In the genomic region with DNA sequence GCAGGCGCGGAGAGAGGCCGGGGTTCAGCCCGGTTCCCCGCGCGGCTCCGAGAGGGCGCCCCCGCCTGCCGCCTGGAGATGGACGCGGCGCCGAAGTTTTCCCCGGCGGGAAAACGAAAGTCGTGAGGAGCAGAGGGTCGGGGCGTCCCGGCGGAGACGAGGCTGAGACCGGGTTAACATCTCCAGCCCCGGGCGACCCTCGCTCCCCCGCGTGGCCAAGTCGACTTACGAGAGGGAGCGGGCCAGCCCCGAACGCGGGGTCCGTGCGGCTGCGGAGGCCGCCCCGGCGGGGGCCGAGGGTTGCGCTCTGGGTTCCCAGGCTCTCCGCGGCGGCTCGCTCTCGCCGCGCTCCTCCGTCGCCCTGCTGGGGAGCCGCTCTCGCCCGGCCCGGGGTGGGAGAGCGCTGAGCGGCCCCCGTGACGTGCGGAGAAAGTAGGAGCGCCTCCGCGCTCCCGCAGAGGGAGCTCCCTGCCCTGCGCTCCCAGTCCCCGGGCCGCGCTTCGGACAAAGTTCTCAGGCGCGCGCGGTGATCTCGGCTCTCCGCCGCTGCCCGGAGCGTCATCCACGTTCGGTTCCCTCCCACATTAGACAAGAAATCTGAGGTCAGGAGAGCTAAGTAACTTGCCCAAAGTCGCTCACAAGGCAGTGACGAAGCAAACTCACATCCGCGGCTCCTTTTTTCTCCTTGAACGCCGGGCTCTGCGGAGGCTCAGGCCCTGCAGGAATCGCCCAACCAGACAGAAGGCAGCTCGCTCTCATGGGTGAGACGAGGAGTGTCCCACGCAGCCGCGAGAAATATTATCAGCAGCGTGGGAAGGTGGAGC, we compare ENCODE assay signal across 8 cellular contexts. TPM values are rescaled to one million over a fixed set of nuclear protein-coding genes. Genes with fewer than 3 reads are reported as not detected.
DNase-seq lines count a peak whose midpoint lies in the region; ATAC-seq, FAIRE-seq and TF ChIP-seq lines count a peak whose summit lies in the region.

No MANE protein-coding gene starts in this region.

- TF ChIP-seq CTCF in AG04449 (IDR thresholded peaks at IDR 0.05; ENCODE audit: insufficient read depth, low read length, missing control alignments) (peak; percentile 26), transverse colon (IDR thresholded peaks at IDR 0.05) (peak in 1 of 5 experiments; percentile 13)

- TF ChIP-seq EP300 in transverse colon (IDR thresholded peaks at IDR 0.05; ENCODE audit: low read depth): no peak

- H3K18ac ChIP-seq in neuronal stem cell (ENCODE audit: low read length): peak overlapping the region; percentile 87

- H2AFZ ChIP-seq in neuronal stem cell (ENCODE audit: low read length): peak overlapping the region; percentile 97

- no peak overlapping the region for H2AK5ac ChIP-seq in neuronal stem cell (ENCODE audit: low read depth, low read length)

- no peaks in the 10 kb centered on the region for H3K36me3 ChIP-seq in neuronal stem cell (replicated peaks in 1 of 2; ENCODE audit: control insufficient read depth in 2 of 2, insufficient read depth in 2 of 2, low read length in 2 of 2)
- no peaks in the 10 kb centered on the region for H3K36me3 ChIP-seq in transverse colon

- peak; percentile 50 for DNase-seq in AG04449 (ENCODE audit: low read depth, low spot score)
- DNase-seq in RCC 7860 (ENCODE audit: low spot score): peak; percentile 11
- DNase-seq in activated naive CD4-positive, alpha-beta T cell treated with anti-CD3 and anti-CD28 coated beads, Interleukin-2, amount 10 ng/mL, durations not matched to agents 7 days and 5 days: peak; percentile 71
- peak; percentile 12 for DNase-seq in globus pallidus (ENCODE audit: low spot score)
- DNase-seq in neuronal stem cell (ENCODE audit: low spot score): peak; percentile 61
- peak; percentile 63 for DNase-seq in transverse colon

- peak; percentile 25 for ATAC-seq in GM19372 (IDR thresholded peaks at IDR 0.05; ENCODE audit: low read depth, unreplicated experiment)
- ATAC-seq in HG02763 (IDR thresholded peaks at IDR 0.05; ENCODE audit: unreplicated experiment): no peak

- H3K9ac ChIP-seq in neuronal stem cell (ENCODE audit: low read depth, low read length, poor library complexity): peak overlapping the region; percentile 61

- peaks cover 0 to 30% (median 26%) of the 10 kb centered on the region in 3 experiments for H3K27me3 ChIP-seq in neuronal stem cell (ENCODE audit: control insufficient read depth in 3 of 3, insufficient read depth in 3 of 3, low read depth in 1 of 3, low read length in 3 of 3)
- H3K27me3 ChIP-seq in transverse colon: no peaks in the 10 kb centered on the region

- H3K9me3 ChIP-seq in neuronal stem cell (replicated peaks in 1 of 2; ENCODE audit: control insufficient read depth in 2 of 2, insufficient read depth in 1 of 2, low read depth in 1 of 2, low read length in 2 of 2) (no peaks in the 10 kb centered on the region), transverse colon (no peaks in the 10 kb centered on the region)

- H3K4me2 ChIP-seq in neuronal stem cell (ENCODE audit: insufficient read depth, low read length, poor library complexity, severe bottlenecking): peak overlapping the region; percentile 90

- no peaks in the 10 kb centered on the region for H3K9me3 Mint-ChIP-seq in activated naive CD4-positive, alpha-beta T cell treated with anti-CD3 and anti-CD28 coated beads, Interleukin-2, amount 10 ng/mL, durations not matched to agents 7 days and 5 days

- WGBS in neuronal stem cell (ENCODE audit: extremely low coverage in 2 of 2, insufficient read length in 2 of 2, insufficient replicate concordance in 1 of 2), 2 donors: no CpG with 5 or more reads among the region's 96 CpGs
- whole genome bisulfite sequencing in transverse colon (ENCODE audit: low coverage in 1 of 2), 2 donors: 6 to 7% methylated on average over 3 to 52 of the region's 96 CpGs

- peaks cover 2 to 15% of the 10 kb centered on the region in 2 donors for H3K4me1 ChIP-seq in neuronal stem cell (ENCODE audit: control insufficient read depth in 2 of 2, insufficient read depth in 1 of 2, low read depth in 1 of 2, low read length in 2 of 2)
- peaks cover 11 to 40% (median 34%) of the 10 kb centered on the region in 4 donors for H3K4me1 ChIP-seq in transverse colon

- in situ Hi-C loops in transverse colon (cut with MboI; ENCODE audit: low pct_ligation_motif_present in 1 of 4, low pct_unique_long_range_greater_than_20kb in 1 of 4, low sequenced_read_pairs in 3 of 4): no loop called here

- FAIRE-seq in RCC 7860 (lab: Jason Lieb, UNC): no peak

- H4K8ac ChIP-seq in neuronal stem cell (ENCODE audit: low read depth, low read length): no peak overlapping the region

- POLR2A ChIA-PET in AG04449 (lab: Yijun Ruan, JAX): interaction anchor here (1.0 kb wide), 1 partner anchor 104 kb away, joined by 3 read pairs; no protein-coding TSS in a partner anchor

- H3K4me1 Mint-ChIP-seq in activated naive CD4-positive, alpha-beta T cell treated with anti-CD3 and anti-CD28 coated beads, Interleukin-2, amount 10 ng/mL, durations not matched to agents 7 days and 5 days: peaks cover 81% of the 10 kb centered on the region

- peaks cover 10% of the 10 kb centered on the region for H3K27me3 Mint-ChIP-seq in activated naive CD4-positive, alpha-beta T cell treated with anti-CD3 and anti-CD28 coated beads, Interleukin-2, amount 10 ng/mL, durations not matched to agents 7 days and 5 days

- H2BK5ac ChIP-seq in neuronal stem cell (ENCODE audit: low read length): no peak overlapping the region

- H2BK12ac ChIP-seq in neuronal stem cell (ENCODE audit: low read length): no peak overlapping the region

- peak overlapping the region; percentile 92 for H3K27ac Mint-ChIP-seq in activated naive CD4-positive, alpha-beta T cell treated with anti-CD3 and anti-CD28 coated beads, Interleukin-2, amount 10 ng/mL, durations not matched to agents 7 days and 5 days

- no peak overlapping the region for H3K4ac ChIP-seq in neuronal stem cell (ENCODE audit: low read length)

- no peak overlapping the region for H3K23ac ChIP-seq in neuronal stem cell (ENCODE audit: low read depth, low read length, poor library complexity)

- H3K36me3 Mint-ChIP-seq in activated naive CD4-positive, alpha-beta T cell treated with anti-CD3 and anti-CD28 coated beads, Interleukin-2, amount 10 ng/mL, durations not matched to agents 7 days and 5 days: no peaks in the 10 kb centered on the region

- H3K79me1 ChIP-seq in neuronal stem cell (ENCODE audit: low read depth, low read length): no peaks in the 10 kb centered on the region

- H3K4me3 Mint-ChIP-seq in activated naive CD4-positive, alpha-beta T cell treated with anti-CD3 and anti-CD28 coated beads, Interleukin-2, amount 10 ng/mL, durations not matched to agents 7 days and 5 days: peak overlapping the region; percentile 88

- H3K4me3 ChIP-seq in AG04449 (ENCODE audit: low read depth, low read length): peak overlapping the region; percentile 71
- H3K4me3 ChIP-seq in neuronal stem cell (ENCODE audit: low read length in 2 of 2): peak overlapping the region; percentile 50 to 83
- H3K4me3 ChIP-seq in transverse colon: peak overlapping the region; percentile 70 to 93 (median 89)

- no peak overlapping the region for H4K91ac ChIP-seq in neuronal stem cell (ENCODE audit: low read depth, low read length, poor library complexity)

- H3K27ac ChIP-seq in neuronal stem cell (replicated peaks; ENCODE audit: low read length) (no peak overlapping the region), transverse colon (peak overlapping the region; percentile 78 to 95 (median 90))

- H2BK120ac ChIP-seq in neuronal stem cell (ENCODE audit: low read depth, low read length): no peak overlapping the region

- TF ChIP-seq POLR2A in transverse colon (IDR thresholded peaks at IDR 0.05): peak; percentile 69

- H3K14ac ChIP-seq in neuronal stem cell (ENCODE audit: low read length): no peak overlapping the region

- CTCF ChIA-PET in AG04449 (lab: Yijun Ruan, JAX): interaction anchor here (0.8 to 3.7 kb wide), 5 partner anchors 98 to 183 kb away, joined by 3 to 15 read pairs (median 6); partner anchors contain the start of gene ANKRD31
- CTCF ChIA-PET in activated naive CD4-positive, alpha-beta T cell treated with anti-CD3 and anti-CD28 coated beads, Interleukin-2, amount 10 ng/mL, durations not matched to agents 7 days and 5 days (lab: Charles Lee): interaction anchor here (2.2 to 5.0 kb wide), 2 partner anchors 183 kb away, joined by 7 to 30 read pairs; partner anchors contain the start of gene ANKRD31

- intact Hi-C loops in transverse colon (cut with DNase I; ENCODE audit: low total_unique reads): loop anchor here (10.0 kb wide), 1 partner anchor 621 kb away; no protein-coding TSS in a partner anchor

- no peak overlapping the region for H2BK15ac ChIP-seq in neuronal stem cell (ENCODE audit: low read length)

RNA-seq across cellular contexts. Expression of gene GCNT4, which starts 1.1 kb away (rescaled TPM):
- 0.36 TPM for polyA plus RNA-seq in neuronal stem cell (2013, experiment 1 of 2)
- polyA plus RNA-seq in neuronal stem cell (2013, experiment 2 of 2): 0.33 TPM
- total RNA-seq in transverse colon: 10 to 100 TPM in 1 of 4 donors, 1 to 10 TPM in 3; 1.1 to 12.5 (median 2.7) TPM

Comparison
In these comparisons a context has a peak if more than half of its experiments do, and no peak if none do; other contexts are left out.
1. DNase-seq: peak in every context shown above with its lines; median percentile 71 in activated naive CD4-positive, alpha-beta T cell treated with anti-CD3 and anti-CD28 coated beads, Interleukin-2, amount 10 ng/mL, durations not matched to agents 7 days and 5 days; 63 in transverse colon; 61 in neuronal stem cell; 50 in AG04449; 12 in globus pallidus; 11 in RCC 7860.